24 cellular contexts compared by ENCODE assay signal in the genomic region with DNA sequence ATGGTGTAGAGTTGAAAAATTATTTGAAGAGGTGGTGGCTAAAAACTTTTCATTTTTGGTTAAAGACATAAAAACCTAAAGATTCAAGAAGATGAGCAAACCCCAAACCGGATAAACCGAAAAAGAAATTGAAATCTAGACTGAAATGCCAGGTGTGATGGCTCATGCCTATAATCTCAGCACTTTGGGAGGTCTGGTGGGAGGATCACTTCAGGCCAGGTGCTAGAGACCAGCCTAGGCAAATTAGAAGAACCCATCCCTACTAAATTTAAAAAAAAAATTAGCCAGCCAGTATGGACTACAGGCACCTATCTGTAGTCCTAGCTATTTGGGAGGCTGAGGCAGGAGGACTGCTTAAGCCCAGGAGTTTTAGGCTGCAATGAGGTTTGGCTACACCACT.
"Had no signal": no experiment of that assay in that cellular context is flagged by ENCODE, and none has a peak within 500 bp of the region (broad histone marks: within the 10 kb centered on the region; RNA-seq: fewer than 3 reads in every experiment).

No MANE protein-coding gene starts in this region.

- H3K4me3 ChIP-seq: neural progenitor cell, ovary, psoas muscle, right lobe of liver, sigmoid colon, stomach, thoracic aorta, thyroid gland, tibial nerve, upper lobe of left lung, vagina had no signal

- H3K27me3 ChIP-seq: neural progenitor cell, ovary, right lobe of liver, sigmoid colon, stomach, thyroid gland, tibial nerve, upper lobe of left lung, vagina had no signal

- DNase-seq: occipital lobe; ovary; posterior cingulate gyrus; psoas muscle; right cardiac atrium; right lobe of liver; sigmoid colon; small intestine; stimulated activated CD4-positive, alpha-beta T cell treated with anti-CD3 and anti-CD28 coated beads, Interleukin-15, amount 100 ng/mL, for 24 hours; stimulated activated CD4-positive, alpha-beta T cell treated with anti-CD3 and anti-CD28 coated beads, Interleukin-2, amount 100 ng/mL, for 24 hours; stimulated activated CD4-positive, alpha-beta T cell treated with anti-CD3 and anti-CD28 coated beads, Interleukin-2, amount 100 ng/mL, for 48 hours; stimulated activated CD4-positive, alpha-beta T cell treated with anti-CD3 and anti-CD28 coated beads, Interleukin-4, amount 100 ng/mL, for 24 hours; stimulated activated naive B cell treated with anti-CD40 and anti-IgM and Interleukin-4, amounts not matched to agents 10 μg/mL and 1 μg/mL and 100 μg/mL, for 72 hours; stimulated activated naive CD4-positive, alpha-beta T cell treated with Interleukin-2 at 50 U/mL for 16 hours; stomach; thyroid gland; trophoblast cell; upper lobe of left lung had no signal

- H3K36me3 ChIP-seq: neural progenitor cell, ovary, right lobe of liver, sigmoid colon, stomach, thoracic aorta, thyroid gland, tibial nerve, upper lobe of left lung, vagina had no signal

- H3K4me2 ChIP-seq: neural progenitor cell had no signal

- ATAC-seq: psoas muscle; right cardiac atrium; right lobe of liver; stimulated activated effector memory CD8-positive, alpha-beta T cell treated with anti-CD3 and anti-CD28 coated beads, Interleukin-12 subunit alpha, Interleukin-12 subunit beta, amount 100 ng/mL, for 72 hours; stimulated activated naive B cell treated with anti-CD40 and anti-IgM and Interleukin-4, amounts not matched to agents 10 μg/mL and 1 μg/mL and 100 μg/mL, for 72 hours had no signal

- H3K9me3 ChIP-seq: ovary, psoas muscle, right lobe of liver, sigmoid colon, stomach, thoracic aorta, thyroid gland, tibial nerve, upper lobe of left lung, vagina had no signal

- H2AFZ ChIP-seq: neural progenitor cell, parathyroid adenoma had no signal

- H3K27ac ChIP-seq: neural progenitor cell, ovary, parathyroid adenoma, psoas muscle, right lobe of liver, sigmoid colon, stomach, thoracic aorta, thyroid gland, tibial nerve, upper lobe of left lung, vagina had no signal

- H3K9ac ChIP-seq: neural progenitor cell, parathyroid adenoma had no signal

- H3K4me1 ChIP-seq: neural progenitor cell, parathyroid adenoma, right lobe of liver, sigmoid colon, tibial nerve, upper lobe of left lung, vagina had no signal
